In the genomic region with DNA sequence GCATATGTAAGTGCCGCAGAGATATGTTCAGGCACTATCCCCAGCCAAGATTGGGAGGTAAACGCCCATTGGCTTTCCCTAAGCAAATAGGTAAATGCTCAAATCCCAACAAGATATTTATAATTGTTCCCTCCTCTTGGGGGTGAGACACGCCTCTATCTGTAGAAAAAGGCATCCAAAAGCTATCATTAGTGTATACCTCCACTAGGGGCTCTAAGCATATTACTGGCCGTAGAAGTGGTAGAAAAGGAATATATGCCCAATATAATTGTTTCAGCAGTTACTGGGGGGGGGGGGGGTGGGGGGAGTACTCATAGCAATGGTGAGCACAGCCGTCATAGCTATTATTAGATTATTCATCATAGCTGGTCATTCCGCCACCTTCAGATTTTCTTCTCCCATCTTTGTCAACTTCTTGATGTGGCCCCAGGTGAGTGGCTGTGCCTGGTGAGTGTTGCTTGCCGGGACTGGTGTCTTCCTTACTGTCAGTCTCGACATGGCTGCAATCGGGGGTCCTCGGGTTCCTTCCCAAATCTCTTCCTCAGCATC, we compare ENCODE assay signal across 22 cellular contexts. TPM values are rescaled to one million over a fixed set of nuclear protein-coding genes. Genes with fewer than 3 reads are reported as not detected.
DNase-seq lines count a peak whose midpoint lies in the region; ATAC-seq, FAIRE-seq and TF ChIP-seq lines count a peak whose summit lies in the region.
"Had no signal": no experiment of that assay in that cellular context is flagged by ENCODE, and none has a peak within 500 bp of the region (broad histone marks: within the 10 kb centered on the region; RNA-seq: fewer than 3 reads in every experiment).

No MANE protein-coding gene starts in this region.

- FAIRE-seq in GM12878 (lab: Jason Lieb, UNC), result no peak
- FAIRE-seq: A204.1, G401.6, GM19239 had no signal

- no peak for TF ChIP-seq CTCF in Caco-2 (IDR thresholded peaks at IDR 0.05; ENCODE audit: insufficient read depth in 1 of 2, low read depth in 1 of 2, low read length in 1 of 2, severe bottlenecking in 1 of 2, unreplicated experiment in 1 of 2)
- TF ChIP-seq CTCF in HCT116 (IDR thresholded peaks at IDR 0.05 in 2 of 3, conservative IDR thresholded peaks at IDR 0.05 in 1 of 3; ENCODE audit: borderline replicate concordance in 1 of 3, insufficient read depth in 1 of 3, low read depth in 2 of 3, low read length in 2 of 3), result peak in 2 of 3 experiments; percentile 20 to 29; a peak in 1 of 6 replicates
- no peak for TF ChIP-seq CTCF in GM12878 (IDR thresholded peaks at IDR 0.05 in 2 of 3, conservative IDR thresholded peaks at IDR 0.05 in 1 of 3; ENCODE audit: control insufficient read depth in 2 of 3, extremely low read depth in 1 of 3, insufficient read depth in 1 of 3, low read depth in 3 of 3, low read length in 3 of 3)

- H3K79me2 ChIP-seq in HCT116 (ENCODE audit: insufficient read depth, low read length) (no peaks in the 10 kb centered on the region), GM12878 (ENCODE audit: control insufficient read depth, insufficient read depth, low read length) (no peaks in the 10 kb centered on the region), trophoblast cell (ENCODE audit: control insufficient read depth, insufficient read depth, low read length, poor library complexity) (peaks cover 24% of the 10 kb centered on the region)

- H4K8ac ChIP-seq in trophoblast cell (ENCODE audit: low read depth, low read length), result peak overlapping the region; percentile 86

- no peaks in the 10 kb centered on the region for H3K9me3 Mint-ChIP-seq in Caco-2 (ENCODE audit: unreplicated experiment)
- H3K9me3 Mint-ChIP-seq: CD14-positive monocyte; CD4-positive, alpha-beta T cell; CD8-positive, alpha-beta memory T cell had no signal

- H3K27me3 Mint-ChIP-seq in Caco-2 (ENCODE audit: insufficient read depth, unreplicated experiment), result no peaks in the 10 kb centered on the region
- H3K27me3 Mint-ChIP-seq: CD4-positive, alpha-beta T cell had no signal

- TF ChIP-seq POLR2A in HCT116 (IDR thresholded peaks at IDR 0.05; ENCODE audit: borderline replicate concordance, extremely low read depth, insufficient read depth, insufficient read length) (no peak), GM12878 (IDR thresholded peaks at IDR 0.05; ENCODE audit: low read depth, low read length) (no peak)

- H2BK120ac ChIP-seq in trophoblast cell (ENCODE audit: insufficient read depth, low read length, poor library complexity), result peak overlapping the region; percentile 98

- WGBS in GM12878 (ENCODE audit: insufficient coverage, insufficient replicate concordance, low lambda C conversion rate, missing lambda C conversion rate), result 37% methylated on average over 10 of the region's 10 CpGs
- WGBS in trophoblast cell (ENCODE audit: extremely low coverage, insufficient coverage, insufficient read length), result no CpG with 5 or more reads among the region's 10 CpGs

- H3K18ac ChIP-seq in trophoblast cell (ENCODE audit: low read length), result peak overlapping the region; percentile 90

- peak overlapping the region; percentile 98 for H2AK5ac ChIP-seq in trophoblast cell (ENCODE audit: low read length)

- H2AFZ ChIP-seq in HCT116 (ENCODE audit: low read depth, low read length, poor library complexity, severe bottlenecking) (no peak overlapping the region), GM12878 (ENCODE audit: control insufficient read depth, low read depth, low read length) (no peak overlapping the region), trophoblast cell (ENCODE audit: insufficient read depth, low read length, poor library complexity) (peak overlapping the region; percentile 67)
- H2AFZ ChIP-seq: GM23248 had no signal

- RAD21 ChIA-PET in HCT116 (lab: Charles Lee; ENCODE audit: low non-redundant PET in 1 of 2, low total read pairs in 2 of 2, uncharacterized antibody in 2 of 2, unreplicated experiment in 2 of 2) (no interaction called here), GM12878 (lab: Charles Lee; ENCODE audit: unreplicated experiment) (no interaction called here)

- H3K4me2 ChIP-seq in HCT116 (ENCODE audit: low read length), result no peak overlapping the region
- H3K4me2 ChIP-seq in GM12878 (ENCODE audit: control insufficient read depth, insufficient read depth), result no peak overlapping the region
- no peak overlapping the region for H3K4me2 ChIP-seq in trophoblast cell (ENCODE audit: low read length)
- H3K4me2 ChIP-seq: BLaER1 had no signal

- H3K79me1 ChIP-seq in trophoblast cell (ENCODE audit: low read length), result peaks cover 66% of the 10 kb centered on the region

- peak overlapping the region; percentile 99 for H2BK5ac ChIP-seq in trophoblast cell (ENCODE audit: low read depth, low read length, poor library complexity)

- POLR2A ChIA-PET in Caco-2 (lab: Charles Lee) (interaction anchor here (0.5 kb wide), 1 partner anchor 70 kb away, joined by 3 read pairs; no protein-coding TSS in a partner anchor), HCT116 (lab: Charles Lee) (no interaction called here), GM12878 (lab: Charles Lee) (no interaction called here)

- TF ChIP-seq EP300 in GM12878 (IDR thresholded peaks at IDR 0.05; ENCODE audit: borderline replicate concordance in 1 of 2, control insufficient read depth in 1 of 2, low read depth in 2 of 2, low read length in 2 of 2), result no peak

- peak overlapping the region; percentile 74 for H3K14ac ChIP-seq in trophoblast cell (ENCODE audit: low read length)

- in situ Hi-C loops in GM12878 (cut with MboI), result loop anchor here (5.0 to 10.0 kb wide), 2 partner anchors 235 to 377 kb away; no protein-coding TSS in a partner anchor
- in situ Hi-C loops in G401 (cut with HindIII; ENCODE audit: low sequenced_read_pairs), result loop anchor here (25.0 kb wide), 1 partner anchor 242 kb away; no protein-coding TSS in a partner anchor

- H3K27me3 ChIP-seq in Caco-2 (replicated peaks; ENCODE audit: control insufficient read depth, insufficient read depth, low read length) (no peaks in the 10 kb centered on the region), HCT116 (ENCODE audit: insufficient read depth, low read length) (no peaks in the 10 kb centered on the region; the same call in 1 of the 2 replicates), GM12878 (replicated peaks in 1 of 2; ENCODE audit: control insufficient read depth in 2 of 2, insufficient read depth in 2 of 2, low read length in 1 of 2) (no peaks in the 10 kb centered on the region; a peak in 1 of 4 replicates), trophoblast cell (ENCODE audit: insufficient read depth, low read length) (no peaks in the 10 kb centered on the region)
- H3K27me3 ChIP-seq: BLaER1 had no signal

- intact Hi-C loops in Caco-2 (cut with micrococcal nuclease; ENCODE audit: unreplicated experiment), result loop anchor here (10.0 kb wide), 1 partner anchor 95 kb away; no protein-coding TSS in a partner anchor
- intact Hi-C loops in HCT116 (cut with micrococcal nuclease), result no loop called here
- intact Hi-C loops in GM12878 (cut with micrococcal nuclease; ENCODE audit: unreplicated experiment), result no loop called here

- BruUV-seq in Caco-2 (replicated peaks; lab: Mats Ljungman, UMichigan) (no TSS peak), HCT116 (replicated peaks; lab: Mats Ljungman, UMichigan) (no TSS peak), GM12878 (replicated peaks; lab: Mats Ljungman, UMichigan) (no TSS peak)

- peak overlapping the region; percentile 63 for H3K4ac ChIP-seq in trophoblast cell (ENCODE audit: low read depth, low read length)

- no peak overlapping the region for H3K4me3 ChIP-seq in Caco-2 (ENCODE audit: low read depth, low read length)
- H3K4me3 ChIP-seq in HCT116 (replicated peaks in 1 of 2; ENCODE audit: low read depth in 1 of 2, low read length in 2 of 2), result no peak overlapping the region
- no peak overlapping the region for H3K4me3 ChIP-seq in GM12878
- no peak overlapping the region for H3K4me3 ChIP-seq in trophoblast cell (ENCODE audit: low read depth, low read length)
- H3K4me3 ChIP-seq: BLaER1, GM23248, HAP-1 had no signal

- H3K4me1 ChIP-seq in Caco-2 (peaks cover 47% of the 10 kb centered on the region), HCT116 (ENCODE audit: control insufficient read depth in 1 of 2, insufficient read depth in 2 of 2, low read length in 2 of 2) (no peaks in the 10 kb centered on the region), GM12878 (ENCODE audit: control insufficient read depth, insufficient read depth, low read length) (no peaks in the 10 kb centered on the region), trophoblast cell (ENCODE audit: control insufficient read depth in 1 of 2, insufficient read depth in 2 of 2, low read length in 2 of 2) (peaks cover 34 to 45% of the 10 kb centered on the region in 2 experiments)
- H3K4me1 ChIP-seq: HAP-1 had no signal

- no peaks in the 10 kb centered on the region for H3K36me3 ChIP-seq in Caco-2 (ENCODE audit: control insufficient read depth, insufficient read depth, low read length)
- no peaks in the 10 kb centered on the region for H3K36me3 ChIP-seq in HCT116 (ENCODE audit: control insufficient read depth in 1 of 2, insufficient read depth in 2 of 2, low read length in 2 of 2)
- H3K36me3 ChIP-seq in GM12878 (ENCODE audit: control insufficient read depth in 2 of 2, insufficient read depth in 2 of 2, low read length in 1 of 2), result no peaks in the 10 kb centered on the region
- H3K36me3 ChIP-seq in trophoblast cell (ENCODE audit: control insufficient read depth in 1 of 2, insufficient read depth in 2 of 2, low read length in 2 of 2), result no peaks in the 10 kb centered on the region
- H3K36me3 ChIP-seq: BLaER1, HAP-1 had no signal

- peak overlapping the region; percentile 7 for H3K27ac Mint-ChIP-seq in Caco-2 (ENCODE audit: unreplicated experiment)
- H3K27ac Mint-ChIP-seq: B cell; CD14-positive monocyte; CD4-positive, alpha-beta T cell; CD8-positive, alpha-beta memory T cell had no signal

- no peaks in the 10 kb centered on the region for H3K9me2 ChIP-seq in HCT116 (ENCODE audit: insufficient read depth)

- H2BK12ac ChIP-seq in trophoblast cell (ENCODE audit: low read length), result peak overlapping the region; percentile 99

- H3K9me3 ChIP-seq in Caco-2, result peaks cover 5% of the 10 kb centered on the region; the same call in 1 of the 2 replicates
- H3K9me3 ChIP-seq in HCT116 (ENCODE audit: control insufficient read depth in 1 of 2, insufficient read depth in 1 of 2, low read depth in 1 of 2, low read length in 2 of 2), result no peaks in the 10 kb centered on the region
- no peaks in the 10 kb centered on the region for H3K9me3 ChIP-seq in GM12878 (replicated peaks; ENCODE audit: control insufficient read depth, insufficient read depth, low read length)
- no peaks in the 10 kb centered on the region for H3K9me3 ChIP-seq in trophoblast cell (ENCODE audit: insufficient read depth, low read depth, low read length)
- H3K9me3 ChIP-seq: BLaER1, HAP-1 had no signal

- H4K20me1 ChIP-seq in HCT116 (ENCODE audit: insufficient read depth), result no peaks in the 10 kb centered on the region
- H4K20me1 ChIP-seq in GM12878 (ENCODE audit: control insufficient read depth, insufficient read depth), result no peaks in the 10 kb centered on the region
- H4K20me1 ChIP-seq: BLaER1 had no signal

- H3K23ac ChIP-seq in trophoblast cell (ENCODE audit: low read length), result no peak overlapping the region

- peak overlapping the region; percentile 99 for H4K91ac ChIP-seq in trophoblast cell (ENCODE audit: low read depth, low read length)

- no peak overlapping the region for H4K12ac ChIP-seq in trophoblast cell (ENCODE audit: low read depth, low read length)

- peak; percentile 74 for ATAC-seq in HCT116
- peak; percentile 44; the same call in 1 of the 3 replicates for ATAC-seq in GM12878

- no peaks in the 10 kb centered on the region for H3K36me3 Mint-ChIP-seq in Caco-2 (ENCODE audit: insufficient read depth, unreplicated experiment)
- H3K36me3 Mint-ChIP-seq: CD14-positive monocyte; CD8-positive, alpha-beta memory T cell had no signal

- CTCF ChIA-PET in Caco-2 (lab: Charles Lee), result no interaction called here
- CTCF ChIA-PET in HCT116 (lab: Charles Lee), result interaction anchor here (1.7 kb wide), 1 partner anchor 16 kb away, joined by 4 read pairs; no protein-coding TSS in a partner anchor
- CTCF ChIA-PET in GM12878 (lab: Yijun Ruan, JAX), result interaction anchor here (1.5 to 2.2 kb wide), 3 partner anchors 12 to 379 kb away, joined by 4 to 6 read pairs (median 5); no protein-coding TSS in a partner anchor

- H3K27ac ChIP-seq in HCT116 (ENCODE audit: low read depth, low read length), result no peak overlapping the region
- no peak overlapping the region for H3K27ac ChIP-seq in GM12878 (ENCODE audit: control insufficient read depth, insufficient read depth)
- peak overlapping the region; percentile 95 for H3K27ac ChIP-seq in trophoblast cell (ENCODE audit: low read depth, low read length)
- H3K27ac ChIP-seq: 22Rv1, BLaER1, GM23248 had no signal

- H3K4me1 Mint-ChIP-seq in Caco-2 (ENCODE audit: low read depth, unreplicated experiment), result peaks cover 24% of the 10 kb centered on the region
- H3K4me1 Mint-ChIP-seq: B cell; CD8-positive, alpha-beta memory T cell had no signal

- TF ChIP-seq RAD21 in HCT116 (IDR thresholded peaks at IDR 0.05; ENCODE audit: low read depth), result no peak
- TF ChIP-seq RAD21 in GM12878 (IDR thresholded peaks at IDR 0.05; ENCODE audit: insufficient read depth, low read depth, low read length), result no peak

- DNase-seq in Caco-2 (no peak), HCT116 (ENCODE audit: low read depth, low spot score) (no peak), GM12878 (ENCODE audit: low read depth, low spot score) (no peak), trophoblast cell (no peak), G401 (ENCODE audit: low spot score) (no peak), SW480 (ENCODE audit: low spot score) (no peak), C1 segment of cervical spinal cord (lab: John Stamatoyannopoulos, UW) (no peak)
- no peak for DNase-seq in stimulated activated CD4-positive, alpha-beta T cell treated with anti-CD3 and anti-CD28 coated beads, Interleukin-4, amount 100 ng/mL, for 24 hours
- DNase-seq: Calu3; CD4-positive, alpha-beta T cell; CD8-positive, alpha-beta memory T cell; DMS53; DMS79 treated with DMSO at 0.1 percent for 48 hours; GM23248 had no signal

- no peak overlapping the region for H3K9ac ChIP-seq in HCT116 (ENCODE audit: low read length)
- H3K9ac ChIP-seq in GM12878 (ENCODE audit: control insufficient read depth, insufficient read depth, low read length), result no peak overlapping the region
- no peak overlapping the region for H3K9ac ChIP-seq in trophoblast cell (ENCODE audit: low read length)
- H3K9ac ChIP-seq: BLaER1, GM23248 had no signal

- SMC1A ChIA-PET in GM12878 (lab: Charles Lee; ENCODE audit: uncharacterized antibody, unreplicated experiment), result interaction anchor here (0.9 to 1.5 kb wide), 2 partner anchors 10 to 15 kb away, joined by 3 to 6 read pairs; no protein-coding TSS in a partner anchor

- H3K4me3 Mint-ChIP-seq in Caco-2 (ENCODE audit: unreplicated experiment), result no peak overlapping the region
- H3K4me3 Mint-ChIP-seq: B cell; CD14-positive monocyte; CD4-positive, alpha-beta T cell; CD8-positive, alpha-beta memory T cell had no signal

RNA-seq across cellular contexts. Expression of a gene that starts 53.3 kb away (rescaled TPM):
- total RNA-seq in Caco-2 (2022) (250 and 270 TPM in 2 replicates), HCT116 (2021; ENCODE audit: unreplicated experiment) (223 TPM), GM12878 (2014; rRNA removed) (250 and 290 TPM in 2 replicates), GM12878 (2014; rRNA removed; fragmentation: Illumina TruSeq; extraction: Trizol) (202 and 221 TPM in 2 replicates), GM12878 (2021) (397 and 420 TPM in 2 replicates)
- polyA plus RNA-seq in HCT116 (2012), result 207 and 243 TPM in 2 replicates
- 70.7 and 75.4 TPM in 2 replicates for total RNA-seq in GM12878 (2013; cell fraction: nucleolus; rRNA removed)
- polyA plus RNA-seq in GM12878 (2011; ENCODE audit: low read depth), result 99.8 TPM
- polyA plus RNA-seq in GM12878 (2011; rRNA removed) (297 and 322 TPM in 2 replicates), GM12878 (2014; fragmentation: Illumina TruSeq; extraction: Trizol) (289 and 325 TPM in 2 replicates), GM12878 (2014; fragmentation: Nextera tagmentation; extraction: Ambion mirVana) (10 to 100 TPM; 28.5 to 57.1 TPM), GM12878 (2014; rRNA removed) (276 and 292 TPM in 2 replicates), GM12878 (2016; fragmentation: Nextera tagmentation; extraction: Ambion mirVana) (100 to 1,000 TPM; 334 to 348 TPM)
- polyA plus RNA-seq in GM12878 (2011; cell fraction: cytosol; rRNA removed), result 401 and 501 TPM in 2 replicates
- 291 and 412 TPM in 2 replicates for polyA plus RNA-seq in GM12878 (2011; cell fraction: nucleus; rRNA removed)
- 164 and 182 TPM in 2 replicates for polyA plus RNA-seq in GM12878 (2012)
- 278 and 351 TPM in 2 replicates for polyA minus RNA-seq in GM12878 (2011; rRNA and poly(A)+ RNA removed)
- polyA minus RNA-seq in GM12878 (2011; cell fraction: cytosol; rRNA and poly(A)+ RNA removed), result 100.0 and 127 TPM in 2 replicates
- polyA minus RNA-seq in GM12878 (2011; cell fraction: nucleus; rRNA and poly(A)+ RNA removed), result 60.9 and 119 TPM in 2 replicates
- 349 and 360 TPM in 2 replicates for polyA plus RNA-seq in trophoblast cell (2013)
- total RNA-seq in G401 (2014; rRNA removed; shearing (Covaris generic)), result 300 and 383 TPM in 2 replicates

Comparison
In these comparisons a context has a peak if more than half of its experiments do, and no peak if none do; other contexts are left out.
1. CTCF ChIP-seq: peak in HCT116 (2 of 3); none in Caco-2 (0 of 2) and GM12878 (0 of 3).